Comparison of ENCODE assay signal across 7 cellular contexts in genomic region chr10:9845075-9845474, GRCh38.
"Had no signal": no experiment of that assay in that cellular context is flagged by ENCODE, and none has a peak within 500 bp of the region (broad histone marks: within the 10 kb centered on the region; RNA-seq: fewer than 3 reads in every experiment).

No MANE protein-coding gene starts in this region.

- H3K36me3 Mint-ChIP-seq: IgD-negative memory B cell had no signal

- FAIRE-seq: HepG2 had no signal

- H3K4me3 Mint-ChIP-seq: GM23338, IgD-negative memory B cell had no signal

- DNase-seq: H7, HCEC 1CT, KBM-7 had no signal

- H3K4me3 ChIP-seq: GM23338 had no signal

- H3K4me1 Mint-ChIP-seq: IgD-negative memory B cell had no signal

- H3K27ac Mint-ChIP-seq: GM23338, IgD-negative memory B cell had no signal

- H3K9ac ChIP-seq: KMS-11 had no signal

- H3K27me3 Mint-ChIP-seq: IgD-negative memory B cell had no signal

- ATAC-seq: GM23338, HepG2 had no signal

- H3K27ac ChIP-seq: KMS-11 had no signal
